Comparison of ENCODE assay signal across 8 cellular contexts in the genomic region with DNA sequence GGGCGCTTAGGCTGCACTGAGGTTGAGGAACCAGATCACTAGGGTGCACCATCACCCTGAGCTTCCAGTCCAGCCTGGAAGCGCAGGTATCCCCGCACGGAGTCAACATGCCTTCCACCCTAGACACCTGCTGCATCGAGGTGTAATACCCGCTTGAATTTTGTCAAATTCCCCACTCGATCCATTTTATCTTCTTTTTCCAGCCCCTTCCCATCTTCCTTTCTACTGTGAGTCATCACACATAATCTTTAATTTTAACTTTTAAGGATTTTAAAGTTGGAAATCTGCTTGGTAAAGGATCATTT. TPM values are rescaled to one million over a fixed set of nuclear protein-coding genes. Genes with fewer than 3 reads are reported as not detected.
DNase-seq lines count a peak whose midpoint lies in the region; ATAC-seq and TF ChIP-seq lines count a peak whose summit lies in the region.

No MANE protein-coding gene starts in this region.

- peak overlapping the region; percentile 97 for H3K4me3 Mint-ChIP-seq in T-helper 1 cell treated with Interleukin-12 subunit alpha and Interleukin-12 subunit beta and Interleukin-4 antibody, amounts not matched to agents 30 μg/mL and 1 μg/mL, for 36 hours
- H3K4me3 Mint-ChIP-seq in activated CD8-positive, alpha-beta T cell treated with anti-CD3 and anti-CD28 coated beads, Interleukin-2, amount 10 ng/mL, durations not matched to agents 7 days and 5 days: peak overlapping the region; percentile 90

- POLR2A ChIA-PET in activated CD8-positive, alpha-beta T cell treated with anti-CD3 and anti-CD28 coated beads, Interleukin-2, amount 10 ng/mL, durations not matched to agents 7 days and 5 days (lab: Charles Lee): interaction anchor here (0.7 to 3.1 kb wide), 7 partner anchors 16 to 931 kb away, joined by 3 to 38 read pairs (median 3); a partner anchor contains a TSS

- H3K27me3 ChIP-seq in kidney epithelial cell (ENCODE audit: control insufficient read depth, insufficient read depth, low read length) (no peaks in the 10 kb centered on the region), tibial artery (no peaks in the 10 kb centered on the region)

- H3K4me1 Mint-ChIP-seq in T-helper 1 cell treated with Interleukin-12 subunit alpha and Interleukin-12 subunit beta and Interleukin-4 antibody, amounts not matched to agents 30 μg/mL and 1 μg/mL, for 36 hours (ENCODE audit: low read depth): peaks cover 25% of the 10 kb centered on the region
- H3K4me1 Mint-ChIP-seq in activated CD8-positive, alpha-beta T cell treated with anti-CD3 and anti-CD28 coated beads, Interleukin-2, amount 10 ng/mL, durations not matched to agents 7 days and 5 days (ENCODE audit: low read depth): peaks cover 35% of the 10 kb centered on the region

- no peaks in the 10 kb centered on the region for H3K9me3 Mint-ChIP-seq in T-helper 1 cell treated with Interleukin-12 subunit alpha and Interleukin-12 subunit beta and Interleukin-4 antibody, amounts not matched to agents 30 μg/mL and 1 μg/mL, for 36 hours
- H3K9me3 Mint-ChIP-seq in activated CD8-positive, alpha-beta T cell treated with anti-CD3 and anti-CD28 coated beads, Interleukin-2, amount 10 ng/mL, durations not matched to agents 7 days and 5 days (ENCODE audit: insufficient read depth): no peaks in the 10 kb centered on the region

- ATAC-seq in HG03039 (IDR thresholded peaks at IDR 0.05; ENCODE audit: unreplicated experiment): peak; percentile 31
- ATAC-seq in activated CD8-positive, alpha-beta T cell treated with anti-CD3 and anti-CD28 coated beads, Interleukin-2, amount 10 ng/mL, durations not matched to agents 7 days and 5 days: peak; percentile 43

- peak overlapping the region; percentile 99 for H3K27ac Mint-ChIP-seq in T-helper 1 cell treated with Interleukin-12 subunit alpha and Interleukin-12 subunit beta and Interleukin-4 antibody, amounts not matched to agents 30 μg/mL and 1 μg/mL, for 36 hours
- peak overlapping the region; percentile 95 for H3K27ac Mint-ChIP-seq in activated CD8-positive, alpha-beta T cell treated with anti-CD3 and anti-CD28 coated beads, Interleukin-2, amount 10 ng/mL, durations not matched to agents 7 days and 5 days

- H3K36me3 Mint-ChIP-seq in T-helper 1 cell treated with Interleukin-12 subunit alpha and Interleukin-12 subunit beta and Interleukin-4 antibody, amounts not matched to agents 30 μg/mL and 1 μg/mL, for 36 hours (ENCODE audit: low read depth): peaks cover 17% of the 10 kb centered on the region
- H3K36me3 Mint-ChIP-seq in activated CD8-positive, alpha-beta T cell treated with anti-CD3 and anti-CD28 coated beads, Interleukin-2, amount 10 ng/mL, durations not matched to agents 7 days and 5 days (ENCODE audit: low read depth): peaks cover 45% of the 10 kb centered on the region

- H3K4me1 ChIP-seq in tibial artery: peaks cover 0 to 11% (median 7%) of the 10 kb centered on the region in 4 donors

- DNase-seq in T-helper 1 cell (no peak), kidney epithelial cell (ENCODE audit: low read depth) (no peak), tibial artery (no peak), glomerular visceral epithelial cell (ENCODE audit: extremely low spot score) (no peak), G401 (ENCODE audit: low spot score) (no peak)
- no peak for DNase-seq in activated CD8-positive, alpha-beta T cell treated with anti-CD3 and anti-CD28 coated beads, Interleukin-2, amount 10 ng/mL, durations not matched to agents 7 days and 5 days

- in situ Hi-C loops in G401 (cut with HindIII; ENCODE audit: low sequenced_read_pairs): no loop called here

- H3K4me3 ChIP-seq in kidney epithelial cell (ENCODE audit: low read depth, low read length) (peak overlapping the region; percentile 75), tibial artery (peak overlapping the region; percentile 63 to 98)

- CTCF ChIA-PET in activated CD8-positive, alpha-beta T cell treated with anti-CD3 and anti-CD28 coated beads, Interleukin-2, amount 10 ng/mL, durations not matched to agents 7 days and 5 days (lab: Charles Lee): interaction anchor here (1.9 to 2.8 kb wide), 2 partner anchors 8 to 84 kb away, joined by 4 to 14 read pairs; a partner anchor contains a TSS

- no peak overlapping the region for H3K27ac ChIP-seq in tibial artery

- intact Hi-C loops in tibial artery (cut with DNase I; ENCODE audit: low total_unique reads): loop anchor here (5.0 kb wide), 1 partner anchor 94 kb away; no protein-coding TSS in a partner anchor

- no peaks in the 10 kb centered on the region for H3K9me3 ChIP-seq in tibial artery

- H3K27me3 Mint-ChIP-seq in T-helper 1 cell treated with Interleukin-12 subunit alpha and Interleukin-12 subunit beta and Interleukin-4 antibody, amounts not matched to agents 30 μg/mL and 1 μg/mL, for 36 hours (ENCODE audit: low read depth): no peaks in the 10 kb centered on the region
- H3K27me3 Mint-ChIP-seq in activated CD8-positive, alpha-beta T cell treated with anti-CD3 and anti-CD28 coated beads, Interleukin-2, amount 10 ng/mL, durations not matched to agents 7 days and 5 days (ENCODE audit: low read depth): no peaks in the 10 kb centered on the region

- no peak for TF ChIP-seq CTCF in kidney epithelial cell (IDR thresholded peaks at IDR 0.05; ENCODE audit: insufficient read depth, low read length, poor library complexity, severe bottlenecking)
- no peak for TF ChIP-seq CTCF in tibial artery (IDR thresholded peaks at IDR 0.05)

- H3K36me3 ChIP-seq in kidney epithelial cell (ENCODE audit: control insufficient read depth, insufficient read depth, low read length) (no peaks in the 10 kb centered on the region), tibial artery (no peaks in the 10 kb centered on the region)

RNA-seq across cellular contexts. Expression of a gene that starts 0.8 kb away (rescaled TPM):
- 10 to 100 TPM; 62.1 to 65.9 TPM for total RNA-seq in activated CD8-positive, alpha-beta T cell treated with anti-CD3 and anti-CD28 coated beads, Interleukin-2, amount 10 ng/mL, durations not matched to agents 7 days and 5 days
- 4.9 and 5.4 TPM in 2 replicates for total RNA-seq in kidney epithelial cell
- 6.3 and 16.6 TPM in 2 replicates for total RNA-seq in G401 (2014; rRNA removed; shearing (Covaris generic))
